ENCODE assay signal across 1 cellular context in the genomic region with DNA sequence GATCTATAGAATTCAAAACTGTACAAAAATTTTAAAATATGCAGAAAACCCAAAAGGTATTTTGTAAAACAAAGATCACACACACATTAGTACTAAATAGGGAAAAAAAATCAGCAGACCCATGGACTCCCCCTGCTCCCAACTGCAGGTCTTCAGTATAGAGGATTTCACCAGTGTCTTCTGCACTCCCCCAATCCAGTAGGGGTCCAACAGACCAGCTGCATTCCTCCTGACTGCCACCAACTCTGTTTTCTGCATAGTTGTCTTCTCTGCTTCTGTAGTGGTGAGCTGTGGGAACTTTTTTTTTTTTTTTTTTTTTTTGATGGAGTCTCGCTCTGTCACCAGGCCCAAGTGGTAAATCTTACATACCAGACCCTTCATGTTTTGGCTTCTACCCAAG.
TF ChIP-seq lines count a peak whose summit lies in the region.

No MANE protein-coding gene starts in this region.

TF ChIP-seq in WTC11, 78 proteins besides CTCF, POLR2A, EP300 and RAD21 (continued from another document):
- TF ChIP-seq ATF6 (CRISPR knock-in tag; IDR thresholded peaks at IDR 0.05) (no peak), NFYB (CRISPR knock-in tag; conservative IDR thresholded peaks at IDR 0.05; ENCODE audit: low read depth) (no peak), ZNF396 (CRISPR knock-in tag; IDR thresholded peaks at IDR 0.05; ENCODE audit: borderline replicate concordance) (no peak), NR2C2 (CRISPR knock-in tag; IDR thresholded peaks at IDR 0.05) (no peak)
- TF ChIP-seq, protein P1, sequence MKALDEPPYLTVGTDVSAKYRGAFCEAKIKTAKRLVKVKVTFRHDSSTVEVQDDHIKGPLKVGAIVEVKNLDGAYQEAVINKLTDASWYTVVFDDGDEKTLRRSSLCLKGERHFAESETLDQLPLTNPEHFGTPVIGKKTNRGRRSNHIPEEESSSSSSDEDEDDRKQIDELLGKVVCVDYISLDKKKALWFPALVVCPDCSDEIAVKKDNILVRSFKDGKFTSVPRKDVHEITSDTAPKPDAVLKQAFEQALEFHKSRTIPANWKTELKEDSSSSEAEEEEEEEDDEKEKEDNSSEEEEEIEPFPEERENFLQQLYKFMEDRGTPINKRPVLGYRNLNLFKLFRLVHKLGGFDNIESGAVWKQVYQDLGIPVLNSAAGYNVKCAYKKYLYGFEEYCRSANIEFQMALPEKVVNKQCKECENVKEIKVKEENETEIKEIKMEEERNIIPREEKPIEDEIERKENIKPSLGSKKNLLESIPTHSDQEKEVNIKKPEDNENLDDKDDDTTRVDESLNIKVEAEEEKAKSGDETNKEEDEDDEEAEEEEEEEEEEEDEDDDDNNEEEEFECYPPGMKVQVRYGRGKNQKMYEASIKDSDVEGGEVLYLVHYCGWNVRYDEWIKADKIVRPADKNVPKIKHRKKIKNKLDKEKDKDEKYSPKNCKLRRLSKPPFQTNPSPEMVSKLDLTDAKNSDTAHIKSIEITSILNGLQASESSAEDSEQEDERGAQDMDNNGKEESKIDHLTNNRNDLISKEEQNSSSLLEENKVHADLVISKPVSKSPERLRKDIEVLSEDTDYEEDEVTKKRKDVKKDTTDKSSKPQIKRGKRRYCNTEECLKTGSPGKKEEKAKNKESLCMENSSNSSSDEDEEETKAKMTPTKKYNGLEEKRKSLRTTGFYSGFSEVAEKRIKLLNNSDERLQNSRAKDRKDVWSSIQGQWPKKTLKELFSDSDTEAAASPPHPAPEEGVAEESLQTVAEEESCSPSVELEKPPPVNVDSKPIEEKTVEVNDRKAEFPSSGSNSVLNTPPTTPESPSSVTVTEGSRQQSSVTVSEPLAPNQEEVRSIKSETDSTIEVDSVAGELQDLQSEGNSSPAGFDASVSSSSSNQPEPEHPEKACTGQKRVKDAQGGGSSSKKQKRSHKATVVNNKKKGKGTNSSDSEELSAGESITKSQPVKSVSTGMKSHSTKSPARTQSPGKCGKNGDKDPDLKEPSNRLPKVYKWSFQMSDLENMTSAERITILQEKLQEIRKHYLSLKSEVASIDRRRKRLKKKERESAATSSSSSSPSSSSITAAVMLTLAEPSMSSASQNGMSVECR (CRISPR knock-in tag; IDR thresholded peaks at IDR 0.05; ENCODE audit: borderline replicate concordance), result no peak
- TF ChIP-seq, protein P2, sequence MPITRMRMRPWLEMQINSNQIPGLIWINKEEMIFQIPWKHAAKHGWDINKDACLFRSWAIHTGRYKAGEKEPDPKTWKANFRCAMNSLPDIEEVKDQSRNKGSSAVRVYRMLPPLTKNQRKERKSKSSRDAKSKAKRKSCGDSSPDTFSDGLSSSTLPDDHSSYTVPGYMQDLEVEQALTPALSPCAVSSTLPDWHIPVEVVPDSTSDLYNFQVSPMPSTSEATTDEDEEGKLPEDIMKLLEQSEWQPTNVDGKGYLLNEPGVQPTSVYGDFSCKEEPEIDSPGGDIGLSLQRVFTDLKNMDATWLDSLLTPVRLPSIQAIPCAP (CRISPR knock-in tag; IDR thresholded peaks at IDR 0.05), result no peak
